12 cellular contexts compared by ENCODE assay signal in genomic region chr1:1432566-1432950, GRCh38. TPM values are rescaled to one million over a fixed set of nuclear protein-coding genes. Genes with fewer than 3 reads are reported as not detected.
DNase-seq lines count a peak whose midpoint lies in the region; ATAC-seq and TF ChIP-seq lines count a peak whose summit lies in the region.
"Had no signal": no experiment of that assay in that cellular context is flagged by ENCODE, and none has a peak within 500 bp of the region (broad histone marks: within the 10 kb centered on the region; RNA-seq: fewer than 3 reads in every experiment).

No MANE protein-coding gene starts in this region.

- H3K9me3 Mint-ChIP-seq in brain = peaks cover 0 to 3% (median 0%) of the 10 kb centered on the region in 5 experiments
- H3K9me3 Mint-ChIP-seq in activated T-cell treated with anti-CD3 and anti-CD28 coated beads, Interleukin-2, amount 50 U/mL, for 4 hours = no peaks in the 10 kb centered on the region
- H3K9me3 Mint-ChIP-seq: stimulated activated naive CD8-positive, alpha-beta T cell treated with anti-CD3 and anti-CD28 coated beads, Interleukin-15, Interleukin-2, amounts not matched to agents 100 ng/mL and 50 ng/mL, for 24 hours had no signal

- CTCF ChIA-PET in HCT116 (lab: Charles Lee) = interaction anchor here (0.6 to 1.1 kb wide), 2 partner anchors 31 to 57 kb away, joined by 3 to 4 read pairs; partner anchors contain the start of gene AURKAIP1

- H3K9ac ChIP-seq in HCT116 (ENCODE audit: low read length) (peak overlapping the region; percentile 88), stomach smooth muscle (ENCODE audit: low read length in 2 of 2) (peak overlapping the region; percentile 13 to 63)

- TF ChIP-seq RAD21 in HCT116 (IDR thresholded peaks at IDR 0.05; ENCODE audit: low read depth) = no peak

- TF ChIP-seq CTCF in HCT116 (IDR thresholded peaks at IDR 0.05 in 2 of 3, conservative IDR thresholded peaks at IDR 0.05 in 1 of 3; ENCODE audit: borderline replicate concordance in 1 of 3, insufficient read depth in 1 of 3, low read depth in 2 of 3, low read length in 2 of 3) (no peak), brain (conservative IDR thresholded peaks at IDR 0.05) (no peak), foreskin fibroblast (IDR thresholded peaks at IDR 0.05; ENCODE audit: low read depth, low read length) (no peak)

- no peak for ATAC-seq in HCT116
- no peak for ATAC-seq in activated T-cell treated with anti-CD3 and anti-CD28 coated beads, Interleukin-2, amount 50 U/mL, for 4 hours

- no peak overlapping the region for H2AFZ ChIP-seq in HCT116 (ENCODE audit: low read depth, low read length, poor library complexity, severe bottlenecking)

- H3K36me3 ChIP-seq in HCT116 (ENCODE audit: control insufficient read depth in 1 of 2, insufficient read depth in 2 of 2, low read length in 2 of 2) (no peaks in the 10 kb centered on the region), stomach smooth muscle (ENCODE audit: control insufficient read depth in 2 of 2, insufficient read depth in 2 of 2, low read length in 2 of 2) (no peaks in the 10 kb centered on the region)

- H3K4me3 ChIP-seq in HCT116 (replicated peaks in 1 of 2; ENCODE audit: low read depth in 1 of 2, low read length in 2 of 2) = 0 out of 4 replicates have a peak overlapping the region, but pooled peaks of 1 of the 2 experiments have one; percentile 92
- no peak overlapping the region for H3K4me3 ChIP-seq in stomach smooth muscle (ENCODE audit: low read length in 2 of 2)
- H3K4me3 ChIP-seq in foreskin fibroblast (ENCODE audit: low read depth in 1 of 2, low read length in 2 of 2) = no peak overlapping the region

- H3K4me1 Mint-ChIP-seq in brain = peaks cover 53% of the 10 kb centered on the region
- H3K4me1 Mint-ChIP-seq in activated T-cell treated with anti-CD3 and anti-CD28 coated beads, Interleukin-2, amount 50 U/mL, for 4 hours (ENCODE audit: low read depth) = peaks cover 8% of the 10 kb centered on the region

- intact Hi-C loops in HCT116 (cut with micrococcal nuclease) = loop anchor here (2.0 kb wide), 1 partner anchor 26 kb away; the partner anchor contains the start of gene MRPL20

- peak overlapping the region; percentile 78 to 92 (median 83) for H3K27ac Mint-ChIP-seq in brain
- H3K27ac Mint-ChIP-seq: stimulated activated naive CD8-positive, alpha-beta T cell treated with anti-CD3 and anti-CD28 coated beads, Interleukin-15, Interleukin-2, amounts not matched to agents 100 ng/mL and 50 ng/mL, for 24 hours had no signal

- peaks cover 26% of the 10 kb centered on the region; the same call in 1 of the 2 replicates for H3K79me2 ChIP-seq in HCT116 (ENCODE audit: insufficient read depth, low read length)

- H3K36me3 Mint-ChIP-seq in brain = no peaks in the 10 kb centered on the region
- no peaks in the 10 kb centered on the region for H3K36me3 Mint-ChIP-seq in activated T-cell treated with anti-CD3 and anti-CD28 coated beads, Interleukin-2, amount 50 U/mL, for 4 hours (ENCODE audit: insufficient read depth)

- H3K27me3 ChIP-seq in HCT116 (ENCODE audit: insufficient read depth, low read length) = no peaks in the 10 kb centered on the region
- no peaks in the 10 kb centered on the region for H3K27me3 ChIP-seq in stomach smooth muscle (ENCODE audit: control insufficient read depth in 1 of 2, insufficient read depth in 2 of 2, low read length in 2 of 2)

- DNase-seq in HCT116 (ENCODE audit: low read depth, low spot score) = no peak
- DNase-seq in medulla oblongata (ENCODE audit: extremely low spot score) = peak; percentile 11
- DNase-seq in activated CD4-positive, CD25-positive, alpha-beta regulatory T cell (lab: John Stamatoyannopoulos, UW) = no peak
- DNase-seq in activated T-cell treated with anti-CD3 and anti-CD28 coated beads, Interleukin-2, amount 50 U/mL, for 4 hours = no peak
- no peak for DNase-seq in stimulated activated CD4-positive, alpha-beta T cell treated with anti-CD3 and anti-CD28 coated beads, Interleukin-4, amount 100 ng/mL, for 4 hours
- no peak for DNase-seq in foreskin fibroblast
- DNase-seq: NCI-H1417 treated with DMSO at 0.1 percent for 48 hours had no signal

- H3K4me3 Mint-ChIP-seq in brain = peak overlapping the region in 2 of 5 experiments; percentile 46 to 53
- no peak overlapping the region for H3K4me3 Mint-ChIP-seq in activated T-cell treated with anti-CD3 and anti-CD28 coated beads, Interleukin-2, amount 50 U/mL, for 4 hours
- H3K4me3 Mint-ChIP-seq: stimulated activated naive CD8-positive, alpha-beta T cell treated with anti-CD3 and anti-CD28 coated beads, Interleukin-15, Interleukin-2, amounts not matched to agents 100 ng/mL and 50 ng/mL, for 24 hours had no signal

- RAD21 ChIA-PET in HCT116 (lab: Charles Lee; ENCODE audit: low non-redundant PET in 1 of 2, low total read pairs in 2 of 2, uncharacterized antibody in 2 of 2, unreplicated experiment in 2 of 2) = no interaction called here

- peaks cover 8% of the 10 kb centered on the region for H3K27me3 Mint-ChIP-seq in brain
- H3K27me3 Mint-ChIP-seq in activated T-cell treated with anti-CD3 and anti-CD28 coated beads, Interleukin-2, amount 50 U/mL, for 4 hours (ENCODE audit: low read depth) = peaks cover 32% of the 10 kb centered on the region

- peak overlapping the region; percentile 99 for H3K4me2 ChIP-seq in HCT116 (ENCODE audit: low read length)

- H3K27ac ChIP-seq in HCT116 (ENCODE audit: low read depth, low read length) (peak overlapping the region; percentile 99), stomach smooth muscle (ENCODE audit: low read length) (peak overlapping the region; percentile 99)

- no peaks in the 10 kb centered on the region for H3K9me2 ChIP-seq in HCT116 (ENCODE audit: insufficient read depth)

- TF ChIP-seq POLR2A in HCT116 (IDR thresholded peaks at IDR 0.05; ENCODE audit: borderline replicate concordance, extremely low read depth, insufficient read depth, insufficient read length) = no peak

- H3K4me1 ChIP-seq in HCT116 (ENCODE audit: control insufficient read depth in 1 of 2, insufficient read depth in 2 of 2, low read length in 2 of 2) = peaks cover 42 to 67% of the 10 kb centered on the region in 2 experiments
- peaks cover 79% of the 10 kb centered on the region for H3K4me1 ChIP-seq in stomach smooth muscle (ENCODE audit: control insufficient read depth, insufficient read depth, low read length)

- POLR2A ChIA-PET in HCT116 (lab: Charles Lee) = interaction anchor here (0.5 to 1.7 kb wide), 4 partner anchors 23 to 109 kb away, joined by 3 to 4 read pairs (median 3); partner anchors contain the start of gene CCNL2

- H3K9me3 ChIP-seq in HCT116 (ENCODE audit: control insufficient read depth in 1 of 2, insufficient read depth in 1 of 2, low read depth in 1 of 2, low read length in 2 of 2) (no peaks in the 10 kb centered on the region), stomach smooth muscle (ENCODE audit: control insufficient read depth in 2 of 2, low read length in 2 of 2) (no peaks in the 10 kb centered on the region)

- H4K20me1 ChIP-seq in HCT116 (ENCODE audit: insufficient read depth) = no peaks in the 10 kb centered on the region

- no TSS peak for BruUV-seq in HCT116 (replicated peaks; lab: Mats Ljungman, UMichigan)

TF ChIP-seq in HCT116, 20 proteins besides CTCF, POLR2A, EP300 and RAD21 (continues in another document):
- no peak for TF ChIP-seq REST (IDR thresholded peaks at IDR 0.05; ENCODE audit: low read depth)

RNA-seq across cellular contexts. Expression of gene VWA1, which starts 2.9 kb away (rescaled TPM):
- total RNA-seq in HCT116 (2021; ENCODE audit: unreplicated experiment) = 50.6 TPM
- polyA plus RNA-seq in HCT116 (2012) = 17.5 and 18.9 TPM in 2 replicates
- 108 TPM for polyA plus RNA-seq in brain (ENCODE audit: insufficient read depth, low read depth, low replicate concordance)
- total RNA-seq in activated T-cell treated with anti-CD3 and anti-CD28 coated beads, Interleukin-2, amount 50 U/mL, for 4 hours = under 1 TPM; 0.18 to 0.58 (median 0.19) TPM

RNA-seq across cellular contexts. Expression of gene ANKRD65, which starts 11.5 kb away (rescaled TPM):
- not detected for total RNA-seq in HCT116 (2021; ENCODE audit: unreplicated experiment)
- polyA plus RNA-seq in HCT116 (2012) = 0.06 and 0.07 TPM in 2 replicates
- polyA plus RNA-seq in brain (ENCODE audit: insufficient read depth, low read depth, low replicate concordance) = 54.3 TPM
- total RNA-seq in activated T-cell treated with anti-CD3 and anti-CD28 coated beads, Interleukin-2, amount 50 U/mL, for 4 hours = under 1 TPM in 1 of 3 donors, not detected in 2; 0.15 TPM
- total RNA-seq: H4 had no signal

RNA-seq across cellular contexts. Expression of gene ATAD3C, which starts 16.9 kb away (rescaled TPM):
- 0.61 TPM for total RNA-seq in HCT116 (2021; ENCODE audit: unreplicated experiment)
- polyA plus RNA-seq in HCT116 (2012) = 0.31 and 0.53 TPM in 2 replicates
- polyA plus RNA-seq in brain (ENCODE audit: insufficient read depth, low read depth, low replicate concordance) = 10.3 TPM
- total RNA-seq in activated T-cell treated with anti-CD3 and anti-CD28 coated beads, Interleukin-2, amount 50 U/mL, for 4 hours = 1 to 10 TPM in 1 of 3 donors, under 1 TPM in 2; 0.33 to 1.1 (median 0.74) TPM
- total RNA-seq: endothelial cell of umbilical vein, H4 had no signal

RNA-seq across cellular contexts. Expression of gene MRPL20, which starts 25.5 kb away (rescaled TPM):
- 131 TPM for total RNA-seq in HCT116 (2021; ENCODE audit: unreplicated experiment)
- polyA plus RNA-seq in HCT116 (2012) = 112 and 144 TPM in 2 replicates
- polyA plus RNA-seq in brain (ENCODE audit: insufficient read depth, low read depth, low replicate concordance) = 152 TPM
- total RNA-seq in activated T-cell treated with anti-CD3 and anti-CD28 coated beads, Interleukin-2, amount 50 U/mL, for 4 hours = 100 to 1,000 TPM; 254 to 300 (median 271) TPM

RNA-seq across cellular contexts. Expression of gene CCNL2, which starts 33.4 kb away (rescaled TPM):
- total RNA-seq in HCT116 (2021; ENCODE audit: unreplicated experiment) = 173 TPM
- 125 and 138 TPM in 2 replicates for polyA plus RNA-seq in HCT116 (2012)
- 19.4 TPM for polyA plus RNA-seq in brain (ENCODE audit: insufficient read depth, low read depth, low replicate concordance)
- 100 to 1,000 TPM; 112 to 127 (median 118) TPM for total RNA-seq in activated T-cell treated with anti-CD3 and anti-CD28 coated beads, Interleukin-2, amount 50 U/mL, for 4 hours

Comparison
In these comparisons a context has a peak if more than half of its experiments do, and no peak if none do; other contexts are left out.
1. RNA of gene VWA1, which starts 2.9 kb away (total RNA-seq): 50.6 TPM in HCT116 (single experiment); 0.18 to 0.58 TPM in activated T-cell treated with anti-CD3 and anti-CD28 coated beads, Interleukin-2, amount 50 U/mL, for 4 hours; every median in the first group is over 10 times any median in the second.